Comparison of ENCODE assay signal across 1 cellular context in genomic region chr17:7486181-7486580, GRCh38.
TF ChIP-seq lines count a peak whose summit lies in the region.

No MANE protein-coding gene starts in this region.

TF ChIP-seq in endothelial cell of umbilical vein, 7 proteins besides CTCF, POLR2A, EP300 and RAD21:
- TF ChIP-seq EZH2 (IDR thresholded peaks at IDR 0.05; ENCODE audit: borderline replicate concordance, low read depth, low read length, severe bottlenecking) (no peak), MYC (IDR thresholded peaks at IDR 0.05; ENCODE audit: low read depth, low read length) (no peak), JUN (IDR thresholded peaks at IDR 0.05; ENCODE audit: borderline replicate concordance, insufficient read depth, insufficient read length, low read depth) (no peak), FOS (IDR thresholded peaks at IDR 0.05; ENCODE audit: borderline replicate concordance, insufficient read depth, low read length) (no peak), POLR2AphosphoS5 (IDR thresholded peaks at IDR 0.05; ENCODE audit: insufficient read depth, low read depth, low read length) (no peak), GATA2 (IDR thresholded peaks at IDR 0.05; ENCODE audit: insufficient read depth, insufficient read length, low read depth, low read length) (no peak)
- TF ChIP-seq, protein P1, sequence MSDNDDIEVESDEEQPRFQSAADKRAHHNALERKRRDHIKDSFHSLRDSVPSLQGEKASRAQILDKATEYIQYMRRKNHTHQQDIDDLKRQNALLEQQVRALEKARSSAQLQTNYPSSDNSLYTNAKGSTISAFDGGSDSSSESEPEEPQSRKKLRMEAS (IDR thresholded peaks at IDR 0.05; ENCODE audit: insufficient read depth, insufficient read length) = no peak
TF ChIP-seq in endothelial cell of umbilical vein: peak in this region for 0.
